14 cellular contexts compared by ENCODE assay signal in genomic region chr3:8755564-8756237, GRCh38. TPM values are rescaled to one million over a fixed set of nuclear protein-coding genes. Genes with fewer than 3 reads are reported as not detected.
DNase-seq lines count a peak whose midpoint lies in the region; ATAC-seq and TF ChIP-seq lines count a peak whose summit lies in the region.
"Had no signal": no experiment of that assay in that cellular context is flagged by ENCODE, and none has a peak within 500 bp of the region (broad histone marks: within the 10 kb centered on the region; RNA-seq: fewer than 3 reads in every experiment).

No MANE protein-coding gene starts in this region.

- peak; percentile 24 for TF ChIP-seq CTCF in AG04449 (IDR thresholded peaks at IDR 0.05; ENCODE audit: insufficient read depth, low read length, missing control alignments)
- peak; percentile 20 for TF ChIP-seq CTCF in GM13977 (IDR thresholded peaks at IDR 0.05; ENCODE audit: extremely low read depth, insufficient read depth, missing control alignments)
- peak; percentile 48 for TF ChIP-seq CTCF in fibroblast of pulmonary artery (IDR thresholded peaks at IDR 0.05; ENCODE audit: low read length, missing control alignments)

- ATAC-seq in HG02610 (IDR thresholded peaks at IDR 0.05; ENCODE audit: unreplicated experiment) = no peak
- ATAC-seq in HG02852 (IDR thresholded peaks at IDR 0.05; ENCODE audit: unreplicated experiment) = no peak

- in situ Hi-C loops in GM13977 (cut with MboI; ENCODE audit: low pct_unique_long_range_greater_than_20kb, low sequenced_read_pairs, unreplicated experiment) = no loop called here

- POLR2A ChIA-PET in AG04449 (lab: Yijun Ruan, JAX) = interaction anchor here (1.1 kb wide), 1 partner anchor 14 kb away, joined by 4 read pairs; the partner anchor contains the start of gene OXTR

- DNase-seq in AG04449 (ENCODE audit: low read depth, low spot score) = no peak
- DNase-seq in GM13977 (ENCODE audit: low spot score) = no peak
- peak; percentile 31 for DNase-seq in RPMI7951 (ENCODE audit: low read depth)
- no peak for DNase-seq in fibroblast of pulmonary artery (ENCODE audit: low read depth)
- no peak for DNase-seq in COLO829 (ENCODE audit: low spot score)
- no peak for DNase-seq in stimulated activated CD4-positive, alpha-beta T cell treated with anti-CD3 and anti-CD28 coated beads, Interleukin-2, amount 100 ng/mL, for 24 hours
- DNase-seq: activated CD4-positive, alpha-beta T cell treated with anti-CD3 and anti-CD28 coated beads for 1 hour; activated gamma-delta T cell; CD4-positive, alpha-beta T cell; cortex of kidney; NCI-H146 had no signal

- CTCF ChIA-PET in AG04449 (lab: Yijun Ruan, JAX) = interaction anchor here (0.9 to 5.0 kb wide), 11 partner anchors 8 to 313 kb away, joined by 3 to 30 read pairs (median 4); partner anchors contain the start of gene OXTR

- no peak overlapping the region for H3K4me3 ChIP-seq in AG04449 (ENCODE audit: low read depth, low read length)
- H3K4me3 ChIP-seq in fibroblast of pulmonary artery (replicated peaks; ENCODE audit: low read depth, low read length) = no peak overlapping the region

RNA-seq across cellular contexts. Expression of gene OXTR, which starts 13.7 kb away (rescaled TPM):
- total RNA-seq in RPMI7951 (2014; rRNA removed; shearing (Covaris generic)) = 6.4 and 7.2 TPM in 2 replicates

RNA-seq across cellular contexts. Expression of gene CAV3, which starts 22.1 kb away (rescaled TPM):
- not detected in 2 replicates for total RNA-seq in RPMI7951 (2014; rRNA removed; shearing (Covaris generic))
- total RNA-seq: CD4-positive, alpha-beta T cell; H4 had no signal
